ENCODE assay signal across 8 cellular contexts in the genomic region with DNA sequence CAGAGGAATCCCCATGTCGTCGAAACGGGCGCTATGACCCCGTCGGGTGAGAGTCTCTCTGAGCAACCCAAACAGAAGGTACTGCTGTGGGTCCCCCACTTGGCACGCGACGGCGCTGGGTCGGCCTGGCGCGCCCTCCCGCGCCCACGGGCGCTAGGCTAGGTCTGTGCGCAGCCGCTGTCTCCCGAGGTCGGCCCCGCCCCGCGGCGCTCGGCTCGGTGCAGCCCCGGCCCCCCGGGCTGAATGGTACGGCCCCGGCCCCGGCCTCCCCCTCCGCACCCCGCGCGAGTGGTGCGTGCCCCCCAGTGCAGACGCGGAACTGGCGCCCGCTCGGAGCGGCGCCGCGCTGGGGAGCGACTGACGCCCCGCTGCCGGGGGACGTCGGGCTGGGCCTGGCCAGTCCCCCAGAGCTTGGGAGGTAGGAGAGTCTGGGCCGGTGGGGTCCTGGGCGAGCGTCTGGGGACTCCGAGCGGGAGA. TPM values are rescaled to one million over a fixed set of nuclear protein-coding genes. Genes with fewer than 3 reads are reported as not detected.
DNase-seq lines count a peak whose midpoint lies in the region; ATAC-seq, FAIRE-seq and TF ChIP-seq lines count a peak whose summit lies in the region.

MADD (plus strand) TSS at position 305 of the 477 bp plus-strand sequence.

- H3K27ac ChIP-seq in SK-N-MC: peak within 1 kb of the TSS; percentile 98
- H3K27ac ChIP-seq in pancreas: peak within 1 kb of the TSS; percentile 84 to 95 (median 94)
- H3K27ac ChIP-seq in thyroid gland: peak within 1 kb of the TSS; percentile 72 to 96 (median 96)

- peaks cover 6% of the 10 kb centered on the region for H3K36me3 Mint-ChIP-seq in activated naive CD4-positive, alpha-beta T cell treated with anti-CD3 and anti-CD28 coated beads, Interleukin-2, amount 50 U/mL, for 24 hours
- no peaks in the 10 kb centered on the region for H3K36me3 Mint-ChIP-seq in glutamatergic neuron (ENCODE audit: unreplicated experiment)

- peak within 1 kb of the TSS; percentile 82 for H3K9ac ChIP-seq in SK-N-MC (ENCODE audit: insufficient read length)

- TF ChIP-seq POLR2A in thyroid gland (IDR thresholded peaks at IDR 0.05): peak; percentile 11 to 89

- peak within 1 kb of the TSS; percentile 98 for H3K27ac Mint-ChIP-seq in activated naive CD4-positive, alpha-beta T cell treated with anti-CD3 and anti-CD28 coated beads, Interleukin-2, amount 50 U/mL, for 24 hours
- peak within 1 kb of the TSS; percentile 95 for H3K27ac Mint-ChIP-seq in glutamatergic neuron (ENCODE audit: unreplicated experiment)

- H3K4me1 ChIP-seq in pancreas: peaks cover 13 to 15% (median 14%) of the 10 kb centered on the region in 3 donors
- peaks cover 12 to 39% of the 10 kb centered on the region in 2 donors for H3K4me1 ChIP-seq in thyroid gland

- intact Hi-C loops in pancreas (cut with DNase I) (no loop called here), thyroid gland (cut with DNase I) (loop anchor here (10.0 kb wide), 1 partner anchor 75 kb away; no protein-coding TSS in a partner anchor)

- no peak for FAIRE-seq in pancreas (lab: Jason Lieb, UNC)

- H3K4me3 ChIP-seq in H7 (ENCODE audit: insufficient read depth, low read depth, low read length): peak within 1 kb of the TSS; percentile 82
- peak within 1 kb of the TSS; percentile 73 for H3K4me3 ChIP-seq in MG63
- H3K4me3 ChIP-seq in SK-N-MC: peak within 1 kb of the TSS; percentile 81
- peak within 1 kb of the TSS; percentile 73 to 82 (median 78) for H3K4me3 ChIP-seq in pancreas
- H3K4me3 ChIP-seq in thyroid gland (replicated peaks in 1 of 3): peak within 1 kb of the TSS; percentile 15 to 70 (median 37)

- H3K4me3 Mint-ChIP-seq in activated naive CD4-positive, alpha-beta T cell treated with anti-CD3 and anti-CD28 coated beads, Interleukin-2, amount 50 U/mL, for 24 hours: peak within 1 kb of the TSS; percentile 92
- peak within 1 kb of the TSS; percentile 94 for H3K4me3 Mint-ChIP-seq in glutamatergic neuron (ENCODE audit: unreplicated experiment)

- DNase-seq in GF-D8 (lab: John Stamatoyannopoulos, UW) (peak; percentile 14), H7 (peak; percentile 95), MG63 (peak; percentile 87), SK-N-MC (ENCODE audit: low read depth, low spot score) (no peak), glutamatergic neuron (peak; percentile 84), pancreas (peak; percentile 83 to 93 (median 86)), thyroid gland (peak; percentile 88 to 89)

- no peaks in the 10 kb centered on the region for H3K9me3 Mint-ChIP-seq in activated naive CD4-positive, alpha-beta T cell treated with anti-CD3 and anti-CD28 coated beads, Interleukin-2, amount 50 U/mL, for 24 hours
- H3K9me3 Mint-ChIP-seq in glutamatergic neuron (ENCODE audit: unreplicated experiment): peaks cover 10% of the 10 kb centered on the region

- peaks cover 65% of the 10 kb centered on the region for H3K4me1 Mint-ChIP-seq in activated naive CD4-positive, alpha-beta T cell treated with anti-CD3 and anti-CD28 coated beads, Interleukin-2, amount 50 U/mL, for 24 hours
- peaks cover 35% of the 10 kb centered on the region for H3K4me1 Mint-ChIP-seq in glutamatergic neuron (ENCODE audit: low read depth, unreplicated experiment)

- H3K9me3 ChIP-seq in MG63: no peaks in the 10 kb centered on the region
- H3K9me3 ChIP-seq in SK-N-MC (ENCODE audit: low read depth, low read length): no peaks in the 10 kb centered on the region
- H3K9me3 ChIP-seq in pancreas: no peaks in the 10 kb centered on the region
- no peaks in the 10 kb centered on the region for H3K9me3 ChIP-seq in thyroid gland

- no peaks in the 10 kb centered on the region; the same call in none of the 2 replicates for H3K36me3 ChIP-seq in H7 (replicated peaks; ENCODE audit: control insufficient read depth, insufficient read depth, low read length)
- H3K36me3 ChIP-seq in MG63: peaks cover 3% of the 10 kb centered on the region
- H3K36me3 ChIP-seq in SK-N-MC (ENCODE audit: insufficient read depth, low read length): peaks cover 7% of the 10 kb centered on the region; the same call in 1 of the 2 replicates
- peaks cover 0 to 7% (median 4%) of the 10 kb centered on the region in 3 donors for H3K36me3 ChIP-seq in pancreas
- peaks cover 4% of the 10 kb centered on the region in 2 donors for H3K36me3 ChIP-seq in thyroid gland

- WGBS in pancreas, 2 donors: 0 to 1% methylated on average over 30 to 57 of the region's 57 CpGs
- 1% methylated on average over 21 of the region's 57 CpGs; no CpG with 5 or more reads in 1 of the 2 donors for WGBS in thyroid gland, 2 donors

- no peaks in the 10 kb centered on the region for H3K27me3 Mint-ChIP-seq in activated naive CD4-positive, alpha-beta T cell treated with anti-CD3 and anti-CD28 coated beads, Interleukin-2, amount 50 U/mL, for 24 hours
- peaks cover 11% of the 10 kb centered on the region for H3K27me3 Mint-ChIP-seq in glutamatergic neuron (ENCODE audit: unreplicated experiment)

- no peak for TF ChIP-seq CTCF in glutamatergic neuron (IDR thresholded peaks at IDR 0.05; ENCODE audit: partially characterized antibody, unreplicated experiment)
- TF ChIP-seq CTCF in pancreas (IDR thresholded peaks at IDR 0.05): no peak
- TF ChIP-seq CTCF in thyroid gland (IDR thresholded peaks at IDR 0.05): no peak

- ATAC-seq in pancreas: peak; percentile 84 to 91 (median 88)

- H3K27me3 ChIP-seq in H7 (ENCODE audit: control insufficient read depth, insufficient read depth, low read length) (no peaks in the 10 kb centered on the region), MG63 (no peaks in the 10 kb centered on the region), pancreas (no peaks in the 10 kb centered on the region), thyroid gland (no peaks in the 10 kb centered on the region)

RNA-seq across cellular contexts. Expression of gene MADD, which starts in this region (rescaled TPM):
- 21.3 and 22.7 TPM in 2 replicates for total RNA-seq in H7 (2014; rRNA removed; shearing (Covaris generic))
- total RNA-seq in MG63 (2014; rRNA removed; shearing (Covaris generic); ENCODE audit: low replicate concordance): 6.9 and 7.8 TPM in 2 replicates
- total RNA-seq in glutamatergic neuron (ENCODE audit: unreplicated experiment) (115 TPM), pancreas (10 to 100 TPM; 15.0 to 36.9 (median 20.0) TPM), thyroid gland (10 to 100 TPM; 29.0 to 49.7 (median 38.1) TPM)
- polyA plus RNA-seq in pancreas: 10 to 100 TPM; 22.0 to 35.5 TPM
